ENCODE assay signal across 35 cellular contexts in genomic region chr13:76955236-76955635, GRCh38. TPM values are rescaled to one million over a fixed set of nuclear protein-coding genes. Genes with fewer than 3 reads are reported as not detected.
"Had no signal": no experiment of that assay in that cellular context is flagged by ENCODE, and none has a peak within 500 bp of the region (broad histone marks: within the 10 kb centered on the region; RNA-seq: fewer than 3 reads in every experiment).

No MANE protein-coding gene starts in this region.

- H3K36me3 ChIP-seq: neutrophil, spleen, suprapubic skin, tibial artery, transverse colon, upper lobe of right lung, uterus had no signal

- H3K27ac ChIP-seq: neutrophil, parathyroid adenoma, psoas muscle, skin epidermis, spleen, suprapubic skin, testis, tibial artery, transverse colon, upper lobe of right lung, uterus had no signal

- ATAC-seq: naive thymus-derived CD8-positive, alpha-beta T cell; natural killer cell treated with Interleukin-12 subunit alpha and Interleukin-12 subunit beta and Interleukin-15 and Interleukin-18, amount 100 ng/mL, for 72 hours; psoas muscle; right cardiac atrium; sciatic nerve; stimulated activated memory B cell treated with anti-CD40 and anti-IgM and Interleukin-4, amounts not matched to agents 10 μg/mL and 1 μg/mL and 100 μg/mL, for 72 hours; stimulated activated naive CD8-positive, alpha-beta T cell treated with anti-CD3 and anti-CD28 coated beads, Interleukin-15, amount 100 ng/mL, for 72 hours; stimulated activated naive CD8-positive, alpha-beta T cell treated with anti-CD3 and anti-CD28 coated beads, Interleukin-15, Interleukin-2, amounts not matched to agents 100 U/mL and 50 U/mL, for 24 hours; upper lobe of right lung had no signal

- DNase-seq: naive thymus-derived CD8-positive, alpha-beta T cell; nephron progenitor cell; nucleus accumbens; posterior cingulate gyrus; psoas muscle; right cardiac atrium; spleen; stimulated activated CD4-positive, alpha-beta T cell treated with anti-CD3 and anti-CD28 coated beads, Interleukin-12 subunit alpha, Interleukin-12 subunit beta, amount 100 ng/mL, for 4 hours; stimulated activated CD4-positive, alpha-beta T cell treated with anti-CD3 and anti-CD28 coated beads, Interleukin-1b, Interleukin-23, amount 100 ng/mL, for 48 hours; stimulated activated CD4-positive, alpha-beta T cell treated with anti-CD3 and anti-CD28 coated beads, Interleukin-4, amount 100 ng/mL, for 1 hour; stimulated activated CD4-positive, alpha-beta T cell treated with anti-CD3 and anti-CD28 coated beads, Interleukin-4, amount 100 ng/mL, for 4 hours; stimulated activated CD8-positive, alpha-beta memory T cell treated with anti-CD3 and anti-CD28 coated beads, Interleukin-4, amount 100 ng/mL, for 48 hours; stimulated activated naive CD4-positive, alpha-beta T cell; stimulated activated naive CD8-positive, alpha-beta T cell treated with anti-CD3 and anti-CD28 coated beads, Interleukin-15, amount 100 ng/mL, for 72 hours; stimulated activated naive CD8-positive, alpha-beta T cell treated with anti-CD3 and anti-CD28 coated beads, Interleukin-15, Interleukin-2, amounts not matched to agents 100 U/mL and 50 U/mL, for 24 hours; substantia nigra; testis; tibial artery; transverse colon; upper lobe of right lung; uterus had no signal

- H3K4me1 ChIP-seq: parathyroid adenoma, psoas muscle, spleen, suprapubic skin, testis, tibial artery, transverse colon, upper lobe of right lung, uterus had no signal

- H3K27me3 ChIP-seq: suprapubic skin, testis, transverse colon, upper lobe of right lung, uterus had no signal

- H3K4me3 ChIP-seq: psoas muscle, skin epidermis, smooth muscle cell, spleen, suprapubic skin, testis, tibial artery, transverse colon, upper lobe of right lung, uterus had no signal

- H3K9me3 ChIP-seq: testis, upper lobe of right lung, uterus had no signal

RNA-seq across cellular contexts. Expression of gene ACOD1, which starts 6.9 kb away (rescaled TPM):
- total RNA-seq: naive thymus-derived CD8-positive, alpha-beta T cell; natural killer cell treated with Interleukin-12 subunit alpha and Interleukin-12 subunit beta and Interleukin-15 and Interleukin-18, amount 100 ng/mL, for 72 hours; neural crest cell; omental fat pad; osteocyte; progenitor cell of endocrine pancreas; psoas muscle; renal cortical epithelial cell; right cardiac atrium; sciatic nerve; smooth muscle cell; suprapubic skin; upper lobe of right lung; urinary bladder; uterus had no signal
- polyA plus RNA-seq: naive thymus-derived CD8-positive, alpha-beta T cell; psoas muscle; right cardiac atrium; smooth muscle cell; urinary bladder had no signal
